8 cellular contexts compared by ENCODE assay signal in genomic region chr10:22611425-22612111, GRCh38.
DNase-seq lines count a peak whose midpoint lies in the region; ATAC-seq, FAIRE-seq and TF ChIP-seq lines count a peak whose summit lies in the region.

No MANE protein-coding gene starts in this region.

- H3K36me3 ChIP-seq in esophagus squamous epithelium, result peaks cover 0 to 29% (median 0%) of the 10 kb centered on the region in 3 donors

- TF ChIP-seq POLR2A in esophagus squamous epithelium (IDR thresholded peaks at IDR 0.05), result no peak

- H3K27ac ChIP-seq in esophagus squamous epithelium, result peak overlapping the region in 1 of 4 donors; percentile 10

- FAIRE-seq in GM19239 (lab: Jason Lieb, UNC), result peak; percentile 87

- intact Hi-C loops in esophagus squamous epithelium (cut with DNase I), result no loop called here

- ATAC-seq in HG03342 (IDR thresholded peaks at IDR 0.05; ENCODE audit: unreplicated experiment), result peak; percentile 60
- ATAC-seq in GM21528 (IDR thresholded peaks at IDR 0.05; ENCODE audit: low FRiP score, unreplicated experiment), result no peak

- 75 to 81% methylated on average over 8 of the region's 8 CpGs for WGBS in esophagus squamous epithelium, 2 donors

- H3K27me3 Mint-ChIP-seq in glutamatergic neuron (ENCODE audit: unreplicated experiment), result no peaks in the 10 kb centered on the region

- H3K4me1 ChIP-seq in esophagus squamous epithelium, result peaks cover 0 to 52% (median 10%) of the 10 kb centered on the region in 3 donors

- H3K4me3 Mint-ChIP-seq in glutamatergic neuron (ENCODE audit: unreplicated experiment), result no peak overlapping the region

- TF ChIP-seq CTCF in esophagus squamous epithelium (IDR thresholded peaks at IDR 0.05) (no peak), glutamatergic neuron (IDR thresholded peaks at IDR 0.05; ENCODE audit: partially characterized antibody, unreplicated experiment) (no peak)

- no peaks in the 10 kb centered on the region for H3K9me3 Mint-ChIP-seq in glutamatergic neuron (ENCODE audit: unreplicated experiment)

- H3K27ac Mint-ChIP-seq in glutamatergic neuron (ENCODE audit: unreplicated experiment), result no peak overlapping the region

- no peak overlapping the region for H3K4me3 ChIP-seq in esophagus squamous epithelium

- H3K36me3 Mint-ChIP-seq in glutamatergic neuron (ENCODE audit: unreplicated experiment), result peaks cover 4% of the 10 kb centered on the region

- H3K4me1 Mint-ChIP-seq in glutamatergic neuron (ENCODE audit: low read depth, unreplicated experiment), result peaks cover 3% of the 10 kb centered on the region

- H3K9me3 ChIP-seq in esophagus squamous epithelium, result no peaks in the 10 kb centered on the region

- H3K27me3 ChIP-seq in esophagus squamous epithelium, result no peaks in the 10 kb centered on the region

- DNase-seq in GM19239 (ENCODE audit: insufficient read length, low spot score) (no peak), NCI-H82 treated with DMSO at 0.1 percent for 48 hours (lab: John Stamatoyannopoulos, UW; ENCODE audit: unreplicated experiment) (no peak), esophagus squamous epithelium (lab: John Stamatoyannopoulos, UW) (no peak), glutamatergic neuron (no peak)
- DNase-seq in activated T-helper 1 cell treated with anti-CD3 and anti-CD28 coated beads, Interleukin-2, amount 50 U/mL, for 16 hours (ENCODE audit: low read depth in 1 of 2, low spot score in 1 of 2), result peak; percentile 21 to 39
- peak; percentile 59 for DNase-seq in stimulated activated CD8-positive, alpha-beta memory T cell treated with anti-CD3 and anti-CD28 coated beads, Interleukin-4, amount 100 ng/mL, for 48 hours

Comparison
In these comparisons a context has a peak if more than half of its experiments do, and no peak if none do; other contexts are left out.
1. DNase-seq: peak in activated T-helper 1 cell treated with anti-CD3 and anti-CD28 coated beads, Interleukin-2, amount 50 U/mL, for 16 hours (2 of 2) and stimulated activated CD8-positive, alpha-beta memory T cell treated with anti-CD3 and anti-CD28 coated beads, Interleukin-4, amount 100 ng/mL, for 48 hours (single experiment); none in GM19239 (single experiment), NCI-H82 treated with DMSO at 0.1 percent for 48 hours (single experiment), esophagus squamous epithelium (single experiment) and glutamatergic neuron (single experiment).